ENCODE assay signal across 2 cellular contexts in the genomic region with DNA sequence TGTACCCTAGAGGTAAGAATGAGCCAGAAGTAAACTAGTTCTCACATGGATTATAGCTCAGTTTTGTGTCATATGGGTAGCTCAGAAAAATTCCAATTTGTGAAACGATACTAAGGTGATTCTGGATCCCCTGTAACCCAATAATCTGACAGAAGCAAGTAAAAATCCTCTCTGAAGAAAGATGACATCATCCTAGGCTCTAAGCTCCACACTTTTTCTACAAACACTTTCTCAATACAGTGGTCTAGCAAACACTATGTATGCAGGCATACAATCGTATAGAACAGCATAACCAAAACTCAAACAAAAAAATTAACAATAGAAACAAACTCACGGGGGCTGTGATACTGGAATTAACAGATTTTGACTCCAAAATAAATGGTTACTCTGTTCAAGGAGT.
A peak's percentile ranks its signal among the peaks of the same experiment; 100 is the strongest.
TF ChIP-seq lines count a peak whose summit lies in the region.

No MANE protein-coding gene starts in this region.

TF ChIP-seq in HepG2, 621 proteins besides CTCF, POLR2A, EP300 and RAD21:
- TF ChIP-seq SMAD9 (CRISPR knock-in tag; IDR thresholded peaks at IDR 0.05) (no peak), ATF7 (IDR thresholded peaks at IDR 0.05) (peak; percentile 91), ATF7 (CRISPR knock-in tag; IDR thresholded peaks at IDR 0.05) (no peak)
TF ChIP-seq in HepG2: peak in this region for 1.

TF ChIP-seq in K562, 482 proteins besides CTCF, POLR2A, EP300 and RAD21:
- no peak for TF ChIP-seq SMC3 (conservative IDR thresholded peaks at IDR 0.05; ENCODE audit: insufficient read depth, low read depth, low read length)
- peak; percentile 72 for TF ChIP-seq ATF7 (IDR thresholded peaks at IDR 0.05)
- TF ChIP-seq, protein P1, sequence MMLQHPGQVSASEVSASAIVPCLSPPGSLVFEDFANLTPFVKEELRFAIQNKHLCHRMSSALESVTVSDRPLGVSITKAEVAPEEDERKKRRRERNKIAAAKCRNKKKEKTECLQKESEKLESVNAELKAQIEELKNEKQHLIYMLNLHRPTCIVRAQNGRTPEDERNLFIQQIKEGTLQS (IDR thresholded peaks at IDR 0.05) = peak; percentile 82
- TF ChIP-seq, protein P1 (CRISPR knock-in tag; conservative IDR thresholded peaks at IDR 0.05) = no peak
- no peak for TF ChIP-seq NEUROD1 (IDR thresholded peaks at IDR 0.05; ENCODE audit: borderline replicate concordance, low read depth, low read length, partially characterized antibody)
- TF ChIP-seq, protein P2, sequence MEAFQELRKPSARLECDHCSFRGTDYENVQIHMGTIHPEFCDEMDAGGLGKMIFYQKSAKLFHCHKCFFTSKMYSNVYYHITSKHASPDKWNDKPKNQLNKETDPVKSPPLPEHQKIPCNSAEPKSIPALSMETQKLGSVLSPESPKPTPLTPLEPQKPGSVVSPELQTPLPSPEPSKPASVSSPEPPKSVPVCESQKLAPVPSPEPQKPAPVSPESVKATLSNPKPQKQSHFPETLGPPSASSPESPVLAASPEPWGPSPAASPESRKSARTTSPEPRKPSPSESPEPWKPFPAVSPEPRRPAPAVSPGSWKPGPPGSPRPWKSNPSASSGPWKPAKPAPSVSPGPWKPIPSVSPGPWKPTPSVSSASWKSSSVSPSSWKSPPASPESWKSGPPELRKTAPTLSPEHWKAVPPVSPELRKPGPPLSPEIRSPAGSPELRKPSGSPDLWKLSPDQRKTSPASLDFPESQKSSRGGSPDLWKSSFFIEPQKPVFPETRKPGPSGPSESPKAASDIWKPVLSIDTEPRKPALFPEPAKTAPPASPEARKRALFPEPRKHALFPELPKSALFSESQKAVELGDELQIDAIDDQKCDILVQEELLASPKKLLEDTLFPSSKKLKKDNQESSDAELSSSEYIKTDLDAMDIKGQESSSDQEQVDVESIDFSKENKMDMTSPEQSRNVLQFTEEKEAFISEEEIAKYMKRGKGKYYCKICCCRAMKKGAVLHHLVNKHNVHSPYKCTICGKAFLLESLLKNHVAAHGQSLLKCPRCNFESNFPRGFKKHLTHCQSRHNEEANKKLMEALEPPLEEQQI (IDR thresholded peaks at IDR 0.05) = no peak
- 0 out of 2 replicates have a peak, but pooled peaks have one; percentile 22 for TF ChIP-seq JUND (IDR thresholded peaks at IDR 0.05; ENCODE audit: borderline replicate concordance, low read depth, low read length)
- peak; percentile 22; the same call in 1 of the 3 replicates for TF ChIP-seq JUND (tag; IDR thresholded peaks at IDR 0.05; ENCODE audit: borderline replicate concordance, low read depth, low read length)
TF ChIP-seq in K562: peak in this region for 3.
